In genomic region chr21:37700641-37701202, GRCh38 we compare ENCODE assay signal across 9 cellular contexts.
DNase-seq lines count a peak whose midpoint lies in the region; ATAC-seq and TF ChIP-seq lines count a peak whose summit lies in the region.
"Had no signal": no experiment of that assay in that cellular context is flagged by ENCODE, and none has a peak within 500 bp of the region (broad histone marks: within the 10 kb centered on the region; RNA-seq: fewer than 3 reads in every experiment).

No MANE protein-coding gene starts in this region.

- no peak overlapping the region for H3K14ac ChIP-seq in neuronal stem cell (ENCODE audit: low read length)

- H3K18ac ChIP-seq in neuronal stem cell (ENCODE audit: low read length) = no peak overlapping the region

- no peaks in the 10 kb centered on the region; a peak in 1 of 4 replicates for H3K4me1 ChIP-seq in SK-N-SH (ENCODE audit: control insufficient read depth in 1 of 2, insufficient read depth in 2 of 2, low read depth in 1 of 2, low read length in 1 of 2)
- no peaks in the 10 kb centered on the region for H3K4me1 ChIP-seq in fibroblast of lung (ENCODE audit: control insufficient read depth, extremely low read depth, insufficient read depth, low read length)
- H3K4me1 ChIP-seq in neuronal stem cell (ENCODE audit: control insufficient read depth in 2 of 2, insufficient read depth in 1 of 2, low read depth in 1 of 2, low read length in 2 of 2) = no peaks in the 10 kb centered on the region

- H2BK12ac ChIP-seq in neuronal stem cell (ENCODE audit: low read length) = no peak overlapping the region

- H3K27me3 ChIP-seq in SK-N-SH (ENCODE audit: insufficient read depth) (peaks cover 12% of the 10 kb centered on the region; the same call in 1 of the 2 replicates), fibroblast of lung (ENCODE audit: control insufficient read depth, insufficient read depth, low read length) (no peaks in the 10 kb centered on the region), neuronal stem cell (ENCODE audit: control insufficient read depth in 3 of 3, insufficient read depth in 3 of 3, low read depth in 1 of 3, low read length in 3 of 3) (peaks cover 0 to 12% (median 2%) of the 10 kb centered on the region in 3 experiments)

- no peak overlapping the region for H2BK120ac ChIP-seq in neuronal stem cell (ENCODE audit: low read depth, low read length)

- no peak overlapping the region for H2BK15ac ChIP-seq in neuronal stem cell (ENCODE audit: low read length)

- TF ChIP-seq RAD21 in SK-N-SH (IDR thresholded peaks at IDR 0.05; ENCODE audit: low read length) = peak; percentile 67

- H3K23ac ChIP-seq in neuronal stem cell (ENCODE audit: low read depth, low read length, poor library complexity) = no peak overlapping the region

- no peaks in the 10 kb centered on the region for H3F3A ChIP-seq in SK-N-SH (replicated peaks; ENCODE audit: insufficient read depth)

- no peaks in the 10 kb centered on the region for H4K20me1 ChIP-seq in SK-N-SH (ENCODE audit: insufficient read depth)
- no peaks in the 10 kb centered on the region for H4K20me1 ChIP-seq in fibroblast of lung (ENCODE audit: control insufficient read depth, extremely low read depth, insufficient read depth, low read length)

- ATAC-seq in GM18873 (IDR thresholded peaks at IDR 0.05; ENCODE audit: low FRiP score, unreplicated experiment) (peak; percentile 82), HG03025 (IDR thresholded peaks at IDR 0.05; ENCODE audit: low FRiP score, unreplicated experiment) (peak; percentile 65)

- no peak overlapping the region for H3K4ac ChIP-seq in neuronal stem cell (ENCODE audit: low read length)

- no peaks in the 10 kb centered on the region for H3K9me2 ChIP-seq in SK-N-SH

- no peaks in the 10 kb centered on the region for H3K79me1 ChIP-seq in neuronal stem cell (ENCODE audit: low read depth, low read length)

- no peak overlapping the region for H2BK5ac ChIP-seq in neuronal stem cell (ENCODE audit: low read length)

- TF ChIP-seq CTCF in SK-N-SH (IDR thresholded peaks at IDR 0.05) (peak; percentile 71), fibroblast of lung (conservative IDR thresholded peaks at IDR 0.05 in 1 of 2, IDR thresholded peaks at IDR 0.05 in 1 of 2; ENCODE audit: low read depth in 1 of 2, low read length in 2 of 2) (peak; percentile 80 to 86)

- peak; percentile 73 for DNase-seq in Caki2 (ENCODE audit: low read depth)
- peak; percentile 66 for DNase-seq in NCI-H1436 (lab: John Stamatoyannopoulos, UW)
- DNase-seq in SK-N-SH = peak; percentile 76
- peak; percentile 80 to 86 for DNase-seq in fibroblast of lung (ENCODE audit: low read depth in 2 of 2)
- DNase-seq in neuronal stem cell (ENCODE audit: low spot score) = peak; percentile 60
- DNase-seq in stimulated activated CD4-positive, alpha-beta T cell treated with anti-CD3 and anti-CD28 coated beads, Interleukin-1b, Interleukin-23, amount 100 ng/mL, for 48 hours = no peak
- DNase-seq: activated T-cell treated with anti-CD3 and anti-CD28 coated beads, Interleukin-2, amount 50 U/mL, for 4 hours had no signal

- in situ Hi-C loops in Caki2 (cut with HindIII; ENCODE audit: low pct_unique_long_range_greater_than_20kb, low sequenced_read_pairs) = no loop called here

- H3K9ac ChIP-seq in SK-N-SH (no peak overlapping the region), fibroblast of lung (ENCODE audit: insufficient read depth, low read length) (no peak overlapping the region), neuronal stem cell (ENCODE audit: low read depth, low read length, poor library complexity) (no peak overlapping the region)

- CTCF ChIA-PET in SK-N-SH (lab: Yijun Ruan, JAX) = interaction anchor here (0.7 to 4.7 kb wide), 20 partner anchors 10 to 652 kb away, joined by 3 to 52 read pairs (median 4); partner anchors contain the start of gene KCNJ6

- H4K8ac ChIP-seq in neuronal stem cell (ENCODE audit: low read depth, low read length) = no peak overlapping the region

- H3K27ac ChIP-seq in SK-N-SH (ENCODE audit: low read depth in 2 of 2, low read length in 1 of 2) (no peak overlapping the region), fibroblast of lung (ENCODE audit: insufficient read depth, low read length) (no peak overlapping the region), neuronal stem cell (replicated peaks; ENCODE audit: low read length) (no peak overlapping the region)

- WGBS in SK-N-SH (ENCODE audit: low lambda C conversion rate) = 9% methylated on average over 6 of the region's 6 CpGs
- no CpG with 5 or more reads among the region's 6 CpGs for WGBS in neuronal stem cell (ENCODE audit: extremely low coverage in 2 of 2, insufficient read length in 2 of 2, insufficient replicate concordance in 1 of 2), 2 donors

- H3K36me3 ChIP-seq in SK-N-SH (replicated peaks in 1 of 2; ENCODE audit: control insufficient read depth in 1 of 2, insufficient read depth in 2 of 2, low read length in 1 of 2) (no peaks in the 10 kb centered on the region), fibroblast of lung (ENCODE audit: control insufficient read depth, insufficient read depth, low read length) (no peaks in the 10 kb centered on the region), neuronal stem cell (replicated peaks in 1 of 2; ENCODE audit: control insufficient read depth in 2 of 2, insufficient read depth in 2 of 2, low read length in 2 of 2) (no peaks in the 10 kb centered on the region)

- H2AFZ ChIP-seq in SK-N-SH (ENCODE audit: low read depth) (no peak overlapping the region), fibroblast of lung (ENCODE audit: low read length) (no peak overlapping the region), neuronal stem cell (ENCODE audit: low read length) (no peak overlapping the region)

- peak overlapping the region; percentile 47 for H2AK5ac ChIP-seq in neuronal stem cell (ENCODE audit: low read depth, low read length)

- H3K4me2 ChIP-seq in SK-N-SH = no peak overlapping the region
- no peak overlapping the region for H3K4me2 ChIP-seq in fibroblast of lung (ENCODE audit: extremely low read depth, insufficient read depth, low read length)
- no peak overlapping the region for H3K4me2 ChIP-seq in neuronal stem cell (ENCODE audit: insufficient read depth, low read length, poor library complexity, severe bottlenecking)

- H3K9me3 ChIP-seq in SK-N-SH = no peaks in the 10 kb centered on the region
- H3K9me3 ChIP-seq in fibroblast of lung (ENCODE audit: control insufficient read depth, insufficient read depth, low read depth, low read length) = no peaks in the 10 kb centered on the region
- peaks cover 0 to 19% of the 10 kb centered on the region in 2 donors for H3K9me3 ChIP-seq in neuronal stem cell (replicated peaks in 1 of 2; ENCODE audit: control insufficient read depth in 2 of 2, insufficient read depth in 1 of 2, low read depth in 1 of 2, low read length in 2 of 2)

- H3K4me3 ChIP-seq in SK-N-SH (ENCODE audit: low read depth in 2 of 2, low read length in 1 of 2) (no peak overlapping the region; a peak in 1 of 4 replicates), fibroblast of lung (replicated peaks in 1 of 4; ENCODE audit: control extremely low read depth in 1 of 4, insufficient read depth in 1 of 4, low read depth in 3 of 4, low read length in 4 of 4) (no peak overlapping the region), neuronal stem cell (ENCODE audit: low read length in 2 of 2) (no peak overlapping the region)

- TF ChIP-seq EP300 in SK-N-SH (IDR thresholded peaks at IDR 0.05; ENCODE audit: borderline replicate concordance in 1 of 2, low read depth in 1 of 2, low read length in 1 of 2) = no peak

- H3K79me2 ChIP-seq in SK-N-SH (ENCODE audit: insufficient read depth) = no peaks in the 10 kb centered on the region
- no peaks in the 10 kb centered on the region for H3K79me2 ChIP-seq in fibroblast of lung (ENCODE audit: control insufficient read depth, insufficient read depth, low read length)

- POLR2A ChIA-PET in SK-N-SH (lab: Yijun Ruan, JAX) = interaction anchor here (1.1 kb wide), 1 partner anchor 9 kb away, joined by 3 read pairs; no protein-coding TSS in a partner anchor

- no peak overlapping the region for H4K91ac ChIP-seq in neuronal stem cell (ENCODE audit: low read depth, low read length, poor library complexity)

TF ChIP-seq in SK-N-SH, 30 proteins besides CTCF, POLR2A, EP300 and RAD21:
- TF ChIP-seq SMC3 (IDR thresholded peaks at IDR 0.05; ENCODE audit: low read depth, low read length) (peak; percentile 58; the same call in 1 of the 2 replicates), MAX (IDR thresholded peaks at IDR 0.05; ENCODE audit: low read depth) (no peak), YY1 (IDR thresholded peaks at IDR 0.05; ENCODE audit: low read depth) (no peak)
